In genomic region chr1:192604979-192605620, GRCh38 we compare ENCODE assay signal across 9 cellular contexts. TPM values are rescaled to one million over a fixed set of nuclear protein-coding genes. Genes with fewer than 3 reads are reported as not detected.
DNase-seq lines count a peak whose midpoint lies in the region; ATAC-seq and TF ChIP-seq lines count a peak whose summit lies in the region.
"Had no signal": no experiment of that assay in that cellular context is flagged by ENCODE, and none has a peak within 500 bp of the region (broad histone marks: within the 10 kb centered on the region; RNA-seq: fewer than 3 reads in every experiment).

No MANE protein-coding gene starts in this region.

- peaks cover 0 to 4% (median 0%) of the 10 kb centered on the region in 3 donors for H3K27me3 Mint-ChIP-seq in CD14-positive monocyte (ENCODE audit: low read depth in 3 of 3)
- peaks cover 2% of the 10 kb centered on the region for H3K27me3 Mint-ChIP-seq in activated naive CD8-positive, alpha-beta T cell treated with anti-CD3 and anti-CD28 coated beads, Interleukin-2, amount 50 U/mL, for 24 hours
- no peaks in the 10 kb centered on the region for H3K27me3 Mint-ChIP-seq in activated CD4-positive, alpha-beta T cell treated with anti-CD3 and anti-CD28 coated beads, Interleukin-2, amount 10 ng/mL, durations not matched to agents 7 days and 5 days

- peaks cover 18% of the 10 kb centered on the region for H3K4me1 Mint-ChIP-seq in CD14-positive monocyte
- H3K4me1 Mint-ChIP-seq in activated naive CD8-positive, alpha-beta T cell treated with anti-CD3 and anti-CD28 coated beads, Interleukin-2, amount 50 U/mL, for 24 hours: peaks cover 56% of the 10 kb centered on the region
- peaks cover 18% of the 10 kb centered on the region for H3K4me1 Mint-ChIP-seq in activated CD4-positive, alpha-beta T cell treated with anti-CD3 and anti-CD28 coated beads, Interleukin-2, amount 10 ng/mL, durations not matched to agents 7 days and 5 days

- DNase-seq in CD14-positive monocyte (ENCODE audit: low spot score): peak; percentile 46
- DNase-seq in HT1080 (ENCODE audit: low read depth): peak; percentile 8
- DNase-seq in brain microvascular endothelial cell: peak; percentile 38
- no peak for DNase-seq in adrenal gland
- no peak for DNase-seq in kidney tubule cell (ENCODE audit: low spot score)
- DNase-seq in activated naive CD8-positive, alpha-beta T cell treated with anti-CD3 and anti-CD28 coated beads, Interleukin-2, amount 50 U/mL, for 24 hours: no peak
- DNase-seq in activated CD4-positive, alpha-beta T cell treated with anti-CD3 and anti-CD28 coated beads, Interleukin-2, amount 10 ng/mL, durations not matched to agents 7 days and 5 days: no peak
- DNase-seq: H7 had no signal

- peak overlapping the region; percentile 28 to 89 (median 82) for H3K27ac Mint-ChIP-seq in CD14-positive monocyte
- no peak overlapping the region for H3K27ac Mint-ChIP-seq in activated naive CD8-positive, alpha-beta T cell treated with anti-CD3 and anti-CD28 coated beads, Interleukin-2, amount 50 U/mL, for 24 hours
- H3K27ac Mint-ChIP-seq in activated CD4-positive, alpha-beta T cell treated with anti-CD3 and anti-CD28 coated beads, Interleukin-2, amount 10 ng/mL, durations not matched to agents 7 days and 5 days: no peak overlapping the region

- H3K27ac ChIP-seq in brain microvascular endothelial cell: no peak overlapping the region
- H3K27ac ChIP-seq in adrenal gland: no peak overlapping the region

- WGBS in adrenal gland, 4 donors: 71 to 81% (median 76%) methylated on average over 3 of the region's 3 CpGs

- peak; percentile 32 for ATAC-seq in GM21619 (IDR thresholded peaks at IDR 0.05; ENCODE audit: unreplicated experiment)
- no peak for ATAC-seq in activated naive CD8-positive, alpha-beta T cell treated with anti-CD3 and anti-CD28 coated beads, Interleukin-2, amount 50 U/mL, for 24 hours

- no peak for TF ChIP-seq POLR2A in adrenal gland (IDR thresholded peaks at IDR 0.05)

- TF ChIP-seq CTCF in CD14-positive monocyte (IDR thresholded peaks at IDR 0.05) (no peak), brain microvascular endothelial cell (IDR thresholded peaks at IDR 0.05; ENCODE audit: low read depth, low read length, missing control alignments) (no peak), adrenal gland (IDR thresholded peaks at IDR 0.05) (no peak)

- no peak overlapping the region for H3K4me3 Mint-ChIP-seq in CD14-positive monocyte
- H3K4me3 Mint-ChIP-seq in activated naive CD8-positive, alpha-beta T cell treated with anti-CD3 and anti-CD28 coated beads, Interleukin-2, amount 50 U/mL, for 24 hours: no peak overlapping the region
- no peak overlapping the region for H3K4me3 Mint-ChIP-seq in activated CD4-positive, alpha-beta T cell treated with anti-CD3 and anti-CD28 coated beads, Interleukin-2, amount 10 ng/mL, durations not matched to agents 7 days and 5 days

- CTCF ChIA-PET in activated CD4-positive, alpha-beta T cell treated with anti-CD3 and anti-CD28 coated beads, Interleukin-2, amount 10 ng/mL, durations not matched to agents 7 days and 5 days (lab: Charles Lee): no interaction called here

- no peaks in the 10 kb centered on the region for H3K9me3 ChIP-seq in adrenal gland (replicated peaks in 1 of 3)

- no peak overlapping the region for H3K4me3 ChIP-seq in brain microvascular endothelial cell (ENCODE audit: low read depth, low read length)
- no peak overlapping the region for H3K4me3 ChIP-seq in adrenal gland

- intact Hi-C loops in CD14-positive monocyte (cut with micrococcal nuclease) (loop anchor here (5.0 to 10.0 kb wide), 6 partner anchors 90 to 417 kb away; partner anchors contain the start of gene RGS2 (in 2 of the 2)), adrenal gland (cut with DNase I) (loop anchor here in 1 of 2 donors (5.0 kb wide), 1 partner anchor 128 kb away; no protein-coding TSS in a partner anchor)

- H3K36me3 Mint-ChIP-seq in CD14-positive monocyte: no peaks in the 10 kb centered on the region
- H3K36me3 Mint-ChIP-seq in activated naive CD8-positive, alpha-beta T cell treated with anti-CD3 and anti-CD28 coated beads, Interleukin-2, amount 50 U/mL, for 24 hours (ENCODE audit: low read depth): no peaks in the 10 kb centered on the region
- H3K36me3 Mint-ChIP-seq in activated CD4-positive, alpha-beta T cell treated with anti-CD3 and anti-CD28 coated beads, Interleukin-2, amount 10 ng/mL, durations not matched to agents 7 days and 5 days (ENCODE audit: low read depth): no peaks in the 10 kb centered on the region

- H3K27me3 ChIP-seq in brain microvascular endothelial cell (replicated peaks) (no peaks in the 10 kb centered on the region), adrenal gland (no peaks in the 10 kb centered on the region)

- H3K4me1 ChIP-seq in adrenal gland (replicated peaks in 1 of 2): peaks cover 0 to 9% of the 10 kb centered on the region in 2 donors

- H3K9me3 Mint-ChIP-seq in CD14-positive monocyte: no peaks in the 10 kb centered on the region
- H3K9me3 Mint-ChIP-seq in activated naive CD8-positive, alpha-beta T cell treated with anti-CD3 and anti-CD28 coated beads, Interleukin-2, amount 50 U/mL, for 24 hours: no peaks in the 10 kb centered on the region
- H3K9me3 Mint-ChIP-seq in activated CD4-positive, alpha-beta T cell treated with anti-CD3 and anti-CD28 coated beads, Interleukin-2, amount 10 ng/mL, durations not matched to agents 7 days and 5 days: no peaks in the 10 kb centered on the region

- POLR2A ChIA-PET in activated CD4-positive, alpha-beta T cell treated with anti-CD3 and anti-CD28 coated beads, Interleukin-2, amount 10 ng/mL, durations not matched to agents 7 days and 5 days (lab: Charles Lee): no interaction called here

- H3K36me3 ChIP-seq in brain microvascular endothelial cell (replicated peaks) (no peaks in the 10 kb centered on the region), adrenal gland (replicated peaks in 1 of 2) (no peaks in the 10 kb centered on the region)

- in situ Hi-C loops in brain microvascular endothelial cell (cut with HindIII; ENCODE audit: low pct_ligation_motif_present, low sequenced_read_pairs): no loop called here

RNA-seq across cellular contexts. Expression of gene RGS1, which starts 29.5 kb away (rescaled TPM):
- polyA plus RNA-seq in CD14-positive monocyte (10 to 100 TPM in 1 of 2 donors, 1 to 10 TPM in 1; 2.4 to 17.7 TPM), adrenal gland (100 to 1,000 TPM in 1 of 3 donors, 1 to 10 TPM in 2; 5.2 to 124 (median 6.0) TPM)
- not detected in 2 replicates for total RNA-seq in HT1080 (2014; rRNA removed; shearing (Covaris generic))
- polyA plus RNA-seq in HT1080 (2015; cell fraction: cytosol; rRNA removed): not detected in 2 replicates
- polyA plus RNA-seq in HT1080 (2015; cell fraction: nucleus; rRNA removed): not detected in 2 replicates
- 10 to 100 TPM in 5 of 8 donors, 1 to 10 TPM in 3; 2.7 to 69.3 (median 15.4) TPM for total RNA-seq in adrenal gland
- 10 to 100 TPM; 14.2 to 14.8 TPM for total RNA-seq in activated CD4-positive, alpha-beta T cell treated with anti-CD3 and anti-CD28 coated beads, Interleukin-2, amount 10 ng/mL, durations not matched to agents 7 days and 5 days
- total RNA-seq: H7 had no signal

RNA-seq across cellular contexts. Expression of gene RGS13, which starts 30.8 kb away (rescaled TPM):
- not detected for polyA plus RNA-seq in CD14-positive monocyte
- not detected in 2 replicates for total RNA-seq in HT1080 (2014; rRNA removed; shearing (Covaris generic))
- polyA plus RNA-seq in HT1080 (2015; cell fraction: cytosol; rRNA removed): not detected in 2 replicates
- polyA plus RNA-seq in HT1080 (2015; cell fraction: nucleus; rRNA removed): not detected in 2 replicates
- under 1 TPM in 1 of 8 donors, not detected in 7; 0.51 TPM for total RNA-seq in adrenal gland
- polyA plus RNA-seq in adrenal gland: under 1 TPM in 1 of 3 donors, not detected in 2; 0.13 TPM
- not detected for total RNA-seq in activated CD4-positive, alpha-beta T cell treated with anti-CD3 and anti-CD28 coated beads, Interleukin-2, amount 10 ng/mL, durations not matched to agents 7 days and 5 days
- total RNA-seq: H7 had no signal

Comparison
In these comparisons a context has a peak if more than half of its experiments do, and no peak if none do; other contexts are left out.
1. DNase-seq: peak in CD14-positive monocyte (single experiment), HT1080 (single experiment) and brain microvascular endothelial cell (single experiment); none in adrenal gland (0 of 7), kidney tubule cell (single experiment), activated naive CD8-positive, alpha-beta T cell treated with anti-CD3 and anti-CD28 coated beads, Interleukin-2, amount 50 U/mL, for 24 hours (single experiment) and activated CD4-positive, alpha-beta T cell treated with anti-CD3 and anti-CD28 coated beads, Interleukin-2, amount 10 ng/mL, durations not matched to agents 7 days and 5 days (single experiment).
2. H3K27ac Mint-ChIP-seq: peak in CD14-positive monocyte (7 of 7); none in activated naive CD8-positive, alpha-beta T cell treated with anti-CD3 and anti-CD28 coated beads, Interleukin-2, amount 50 U/mL, for 24 hours (single experiment) and activated CD4-positive, alpha-beta T cell treated with anti-CD3 and anti-CD28 coated beads, Interleukin-2, amount 10 ng/mL, durations not matched to agents 7 days and 5 days (single experiment).